Comparison of ENCODE assay signal across 8 cellular contexts in genomic region chr20:53643031-53643832, GRCh38. TPM values are rescaled to one million over a fixed set of nuclear protein-coding genes. Genes with fewer than 3 reads are reported as not detected.
A peak's percentile ranks its signal among the peaks of the same experiment; 100 is the strongest.
DNase-seq lines count a peak whose midpoint lies in the region; ATAC-seq and TF ChIP-seq lines count a peak whose summit lies in the region.

No MANE protein-coding gene starts in this region.

- H3K27me3 Mint-ChIP-seq in progenitor cell of endocrine pancreas, result no peaks in the 10 kb centered on the region

- no peaks in the 10 kb centered on the region for H3K27me3 ChIP-seq in aorta (ENCODE audit: control insufficient read depth in 1 of 2, insufficient read depth in 2 of 2, low read length in 1 of 2)

- H3K4me1 ChIP-seq in aorta (ENCODE audit: control insufficient read depth in 1 of 2, insufficient read depth in 2 of 2, low read length in 2 of 2), result no peaks in the 10 kb centered on the region

- H3K4me3 ChIP-seq in aorta (ENCODE audit: low read length in 2 of 2), result no peak overlapping the region

- 56 to 61% methylated on average over 12 of the region's 12 CpGs for WGBS in aorta, 2 donors

- H3K27ac ChIP-seq in aorta (ENCODE audit: low read depth in 1 of 2, low read length in 2 of 2), result no peak overlapping the region

- H3K4me3 Mint-ChIP-seq in progenitor cell of endocrine pancreas (ENCODE audit: low read depth), result no peak overlapping the region

- DNase-seq in NOMO-1 treated with dmso at 0.1 percent for 144 hours (lab: John Stamatoyannopoulos, UW; ENCODE audit: unreplicated experiment), result peak; percentile 95
- peak; percentile 44 for DNase-seq in activated T-cell treated with anti-CD3 and anti-CD28 coated beads for 1 hour (ENCODE audit: low read depth)
- DNase-seq in fibroblast of peridontal ligament (ENCODE audit: extremely low read depth), result peak; percentile 60
- no peak for DNase-seq in progenitor cell of endocrine pancreas (ENCODE audit: low spot score, unreplicated experiment)
- DNase-seq in aorta, result no peak
- DNase-seq in putamen (ENCODE audit: low spot score), result no peak

- peak; percentile 29 for TF ChIP-seq POLR2A in GM15510 (IDR thresholded peaks at IDR 0.05; ENCODE audit: borderline replicate concordance, extremely low read depth, insufficient read length)

- H3K27ac Mint-ChIP-seq in progenitor cell of endocrine pancreas, result peak overlapping the region; percentile 89

- no peaks in the 10 kb centered on the region for H3K36me3 Mint-ChIP-seq in progenitor cell of endocrine pancreas (ENCODE audit: insufficient read depth)

- H3K9me3 Mint-ChIP-seq in progenitor cell of endocrine pancreas (ENCODE audit: low read depth), result no peaks in the 10 kb centered on the region

- intact Hi-C loops in aorta (cut with DNase I), result no loop called here

- no peaks in the 10 kb centered on the region for H3K9me3 ChIP-seq in aorta (ENCODE audit: control insufficient read depth, low read length)

- H3K4me1 Mint-ChIP-seq in progenitor cell of endocrine pancreas (ENCODE audit: low read depth), result peaks cover 10% of the 10 kb centered on the region

- TF ChIP-seq CTCF in progenitor cell of endocrine pancreas (IDR thresholded peaks at IDR 0.05; ENCODE audit: unreplicated experiment), result no peak

- peak; percentile 85 for ATAC-seq in HG02763 (IDR thresholded peaks at IDR 0.05; ENCODE audit: unreplicated experiment)
- ATAC-seq in aorta (ENCODE audit: low FRiP score), result peak; percentile 65

- H3K36me3 ChIP-seq in aorta (ENCODE audit: control insufficient read depth in 1 of 2, insufficient read depth in 2 of 2, low read length in 1 of 2), result no peaks in the 10 kb centered on the region

RNA-seq across cellular contexts. Expression of gene ZNF217, which starts 49.6 kb away (rescaled TPM):
- total RNA-seq in progenitor cell of endocrine pancreas (68.4 and 76.3 TPM in 2 replicates), aorta (10 to 100 TPM; 26.5 to 30.9 TPM)
- 1 to 10 TPM; 3.4 to 4.0 TPM for polyA plus RNA-seq in aorta

Comparison
In these comparisons a context has a peak if more than half of its experiments do, and no peak if none do; other contexts are left out.
1. DNase-seq: peak in NOMO-1 treated with dmso at 0.1 percent for 144 hours (single experiment), activated T-cell treated with anti-CD3 and anti-CD28 coated beads for 1 hour (single experiment) and fibroblast of peridontal ligament (single experiment); none in progenitor cell of endocrine pancreas (single experiment), aorta (0 of 2) and putamen (single experiment).